In the genomic region with DNA sequence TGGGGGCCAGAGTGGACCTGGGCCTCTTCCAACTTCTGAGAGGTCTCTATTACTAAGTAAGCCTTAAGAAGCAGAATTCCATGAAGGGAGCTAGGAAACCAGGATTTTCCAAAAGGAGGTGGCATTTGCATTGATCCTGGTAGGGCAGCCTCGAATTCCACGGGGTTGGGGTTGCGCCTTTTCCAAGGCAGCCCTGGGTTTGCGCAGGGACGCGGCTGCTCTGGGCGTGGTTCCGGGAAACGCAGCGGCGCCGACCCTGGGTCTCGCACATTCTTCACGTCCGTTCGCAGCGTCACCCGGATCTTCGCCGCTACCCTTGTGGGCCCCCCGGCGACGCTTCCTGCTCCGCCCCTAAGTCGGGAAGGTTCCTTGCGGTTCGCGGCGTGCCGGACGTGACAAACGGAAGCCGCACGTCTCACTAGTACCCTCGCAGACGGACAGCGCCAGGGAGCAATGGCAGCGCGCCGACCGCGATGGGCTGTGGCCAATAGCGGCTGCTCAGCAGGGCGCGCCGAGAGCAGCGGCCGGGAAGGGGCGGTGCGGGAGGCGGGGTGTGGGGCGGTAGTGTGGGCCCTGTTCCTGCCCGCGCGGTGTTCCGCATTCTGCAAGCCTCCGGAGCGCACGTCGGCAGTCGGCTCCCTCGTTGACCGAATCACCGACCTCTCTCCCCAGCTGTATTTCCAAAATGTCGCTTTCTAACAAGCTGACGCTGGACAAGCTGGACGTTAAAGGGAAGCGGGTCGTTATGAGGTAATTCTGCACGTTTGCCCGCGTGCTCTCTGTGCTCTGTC, we compare ENCODE assay signal across 8 cellular contexts. TPM values are rescaled to one million over a fixed set of nuclear protein-coding genes. Genes with fewer than 3 reads are reported as not detected.
A peak's percentile ranks its signal among the peaks of the same experiment; 100 is the strongest.
DNase-seq lines count a peak whose midpoint lies in the region; ATAC-seq and TF ChIP-seq lines count a peak whose summit lies in the region.

PGK1 (plus strand) TSS at position 593 of the 791 bp plus-strand sequence; CDS start at position 686, 93 bp downstream.

- peak; percentile 97 for ATAC-seq in GM18498 (IDR thresholded peaks at IDR 0.05; ENCODE audit: unreplicated experiment)
- ATAC-seq in HG02938 (IDR thresholded peaks at IDR 0.05; ENCODE audit: unreplicated experiment): peak; percentile 91

- H3K27ac ChIP-seq in right atrium auricular region (peak within 1 kb of the TSS; percentile 83 to 96), uterus (peak within 1 kb of the TSS; percentile 83)

- H3K27me3 ChIP-seq in right atrium auricular region (no peaks in the 10 kb centered on the region), uterus (no peaks in the 10 kb centered on the region)

- H3K9me3 ChIP-seq in right atrium auricular region (no peaks in the 10 kb centered on the region), uterus (no peaks in the 10 kb centered on the region)

- TF ChIP-seq CTCF in right atrium auricular region (IDR thresholded peaks at IDR 0.05): no peak
- no peak for TF ChIP-seq CTCF in uterus (IDR thresholded peaks at IDR 0.05)

- TF ChIP-seq POLR2A in uterus (IDR thresholded peaks at IDR 0.05): peak; percentile 63 to 74

- H3K4me1 ChIP-seq in right atrium auricular region: peaks cover 0 to 28% of the 10 kb centered on the region in 2 donors
- H3K4me1 ChIP-seq in uterus: peaks cover 5 to 9% of the 10 kb centered on the region in 2 donors

- H3K4me3 ChIP-seq in right atrium auricular region: peak within 1 kb of the TSS; percentile 66 to 72
- peak within 1 kb of the TSS; percentile 58 to 70 for H3K4me3 ChIP-seq in uterus

- intact Hi-C loops in uterus (cut with DNase I; ENCODE audit: low total_unique reads): no loop called here

- DNase-seq in NCI-H187 (lab: John Stamatoyannopoulos, UW) (peak; percentile 87), T-helper 2 cell (peak; percentile 80 to 99 (median 90)), anterior cingulate cortex (lab: John Stamatoyannopoulos, UW) (peak; percentile 39 to 95 (median 89)), right atrium auricular region (ENCODE audit: low spot score) (peak; percentile 96), pulmonary artery endothelial cell (ENCODE audit: low read depth, low spot score) (peak; percentile 90), uterus (peak; percentile 95 to 96)

- no peaks in the 10 kb centered on the region for H3K36me3 ChIP-seq in right atrium auricular region
- H3K36me3 ChIP-seq in uterus: no peaks in the 10 kb centered on the region

RNA-seq across cellular contexts. Expression of gene PGK1, which starts in this region (rescaled TPM):
- total RNA-seq in right atrium auricular region (100 to 1,000 TPM; 197 to 263 TPM), pulmonary artery endothelial cell (266 and 283 TPM in 2 replicates), uterus (100 to 1,000 TPM in 3 of 4 donors, 10 to 100 TPM in 1; 84.5 to 151 (median 132) TPM)

Comparison
In these comparisons a context has a peak if more than half of its experiments do, and no peak if none do; other contexts are left out.
1. Peak in every context shown above with its lines: DNase-seq, ATAC-seq, H3K4me3 ChIP-seq and H3K27ac ChIP-seq.